In genomic region chr1:109252167-109252892, GRCh38 we compare ENCODE assay signal across 35 cellular contexts. TPM values are rescaled to one million over a fixed set of nuclear protein-coding genes. Genes with fewer than 3 reads are reported as not detected.
DNase-seq lines count a peak whose midpoint lies in the region; ATAC-seq and TF ChIP-seq lines count a peak whose summit lies in the region.
"Had no signal": no experiment of that assay in that cellular context is flagged by ENCODE, and none has a peak within 500 bp of the region (broad histone marks: within the 10 kb centered on the region; RNA-seq: fewer than 3 reads in every experiment).

No MANE protein-coding gene starts in this region.

- dilution Hi-C loops in mammary epithelial cell (cut with HindIII; ENCODE audit: low sequenced_read_pairs): no loop called here

- H3F3A ChIP-seq in neural progenitor cell (ENCODE audit: low read depth): peaks cover 45% of the 10 kb centered on the region

- BruUV-seq in mammary epithelial cell (replicated peaks; lab: Mats Ljungman, UMichigan): no TSS peak

- no peak for ATAC-seq in upper lobe of right lung
- no peak for ATAC-seq in GM21381 (IDR thresholded peaks at IDR 0.05; ENCODE audit: unreplicated experiment)
- ATAC-seq: left lobe of liver; stimulated activated naive CD8-positive, alpha-beta T cell treated with anti-CD3 and anti-CD28 coated beads, Interleukin-15, amount 100 ng/mL, for 72 hours; WTC11 had no signal

- H4K20me1 ChIP-seq in mammary epithelial cell (ENCODE audit: insufficient read depth, low read length): no peaks in the 10 kb centered on the region
- H4K20me1 ChIP-seq in neural progenitor cell (ENCODE audit: low read depth): peaks cover 4% of the 10 kb centered on the region

- H3K79me2 ChIP-seq in mammary epithelial cell (ENCODE audit: insufficient read depth, low read length) (peaks cover 44% of the 10 kb centered on the region), neural progenitor cell (ENCODE audit: low read depth) (peaks cover 78% of the 10 kb centered on the region)

- H3K9me3 Mint-ChIP-seq in endothelial cell (ENCODE audit: unreplicated experiment): no peaks in the 10 kb centered on the region
- H3K9me3 Mint-ChIP-seq in neural progenitor cell: peaks cover 23% of the 10 kb centered on the region
- H3K9me3 Mint-ChIP-seq: activated CD4-positive, alpha-beta T cell treated with anti-CD3 and anti-CD28 coated beads, Interleukin-2, amount 10 ng/mL, durations not matched to agents 7 days and 5 days; activated naive CD8-positive, alpha-beta T cell treated with anti-CD3 and anti-CD28 coated beads, Interleukin-2, amount 10 ng/mL, durations not matched to agents 7 days and 5 days; CD4-positive, alpha-beta T cell; stimulated activated naive CD8-positive, alpha-beta T cell treated with anti-CD3 and anti-CD28 coated beads, Interleukin-15, amount 100 ng/mL, for 72 hours had no signal

- H3K4me2 ChIP-seq in mammary epithelial cell (ENCODE audit: insufficient read depth, low read depth, low read length) (no peak overlapping the region), neural progenitor cell (no peak overlapping the region)

- 98% methylated on average over 28 of the region's 31 CpGs for WGBS in mammary epithelial cell (ENCODE audit: low coverage, missing lambda C conversion rate)

- H3K36me3 Mint-ChIP-seq in endothelial cell (ENCODE audit: low read depth, unreplicated experiment): no peaks in the 10 kb centered on the region
- H3K36me3 Mint-ChIP-seq in neural progenitor cell: peaks cover 38% of the 10 kb centered on the region
- H3K36me3 Mint-ChIP-seq: activated naive CD8-positive, alpha-beta T cell treated with anti-CD3 and anti-CD28 coated beads, Interleukin-2, amount 10 ng/mL, durations not matched to agents 7 days and 5 days had no signal

- peaks cover 16% of the 10 kb centered on the region for H3K4me1 Mint-ChIP-seq in endothelial cell (ENCODE audit: unreplicated experiment)
- peaks cover 59% of the 10 kb centered on the region for H3K4me1 Mint-ChIP-seq in neural progenitor cell
- H3K4me1 Mint-ChIP-seq: activated naive CD8-positive, alpha-beta T cell treated with anti-CD3 and anti-CD28 coated beads, Interleukin-2, amount 10 ng/mL, durations not matched to agents 7 days and 5 days had no signal

- intact Hi-C loops in breast epithelium (cut with DNase I; ENCODE audit: low total_unique reads) (no loop called here), mammary epithelial cell (cut with micrococcal nuclease) (no loop called here), upper lobe of right lung (cut with DNase I) (no loop called here)

- DNase-seq in breast epithelium (ENCODE audit: low spot score in 2 of 2): no peak
- DNase-seq in mammary epithelial cell: no peak
- DNase-seq in endothelial cell (ENCODE audit: low spot score): no peak
- no peak for DNase-seq in neural progenitor cell (ENCODE audit: low spot score)
- DNase-seq in upper lobe of right lung: peak; percentile 61
- DNase-seq in activated CD4-positive, alpha-beta T cell treated with anti-CD3 and anti-CD28 coated beads for 1 hour: no peak
- DNase-seq in CD1c-positive myeloid dendritic cell (ENCODE audit: extremely low spot score): no peak
- DNase-seq: activated CD4-positive, alpha-beta T cell treated with anti-CD3 and anti-CD28 coated beads, Interleukin-2, amount 10 ng/mL, durations not matched to agents 7 days and 5 days; activated gamma-delta T cell treated with Interleukin-2 at 50 U/mL for 16 hours; activated naive CD8-positive, alpha-beta T cell treated with anti-CD3 and anti-CD28 coated beads, Interleukin-2, amount 10 ng/mL, durations not matched to agents 7 days and 5 days; activated T-cell treated with anti-CD3 and anti-CD28 coated beads, Interleukin-2, amount 50 U/mL, for 48 hours; CD4-positive, alpha-beta T cell; central memory CD4-positive, alpha-beta T cell; DMS79 treated with DMSO at 0.1 percent for 48 hours; GDM1; mesenchymal stem cell; NCI-H1048; NCI-H1694; NCI-H748 treated with DMSO at 0.1 percent for 48 hours; stimulated activated CD4-positive, alpha-beta T cell treated with anti-CD3 and anti-CD28 coated beads, Interleukin-2, amount 100 ng/mL, for 48 hours; stimulated activated naive CD8-positive, alpha-beta T cell treated with anti-CD3 and anti-CD28 coated beads, Interleukin-15, amount 100 ng/mL, for 72 hours; transverse colon had no signal

- H3K27ac Mint-ChIP-seq in endothelial cell (ENCODE audit: unreplicated experiment): peak overlapping the region; percentile 22
- H3K27ac Mint-ChIP-seq in neural progenitor cell: peak overlapping the region; percentile 29
- H3K27ac Mint-ChIP-seq: activated CD4-positive, alpha-beta T cell treated with anti-CD3 and anti-CD28 coated beads, Interleukin-2, amount 10 ng/mL, durations not matched to agents 7 days and 5 days; activated naive CD8-positive, alpha-beta T cell treated with anti-CD3 and anti-CD28 coated beads, Interleukin-2, amount 10 ng/mL, durations not matched to agents 7 days and 5 days; CD4-positive, alpha-beta T cell; stimulated activated naive CD8-positive, alpha-beta T cell treated with anti-CD3 and anti-CD28 coated beads, Interleukin-15, amount 100 ng/mL, for 72 hours; WTC11 had no signal

- TF ChIP-seq POLR2A in breast epithelium (IDR thresholded peaks at IDR 0.05): no peak

- in situ Hi-C loops in mammary epithelial cell (cut with MboI; ENCODE audit: low sequenced_read_pairs in 2 of 2): no loop called here

- no peaks in the 10 kb centered on the region for H3K27me3 ChIP-seq in breast epithelium
- H3K27me3 ChIP-seq in mammary epithelial cell (ENCODE audit: insufficient read depth, low read length): no peaks in the 10 kb centered on the region
- H3K27me3 ChIP-seq in neural progenitor cell: peaks cover 8% of the 10 kb centered on the region
- no peaks in the 10 kb centered on the region for H3K27me3 ChIP-seq in upper lobe of right lung
- H3K27me3 ChIP-seq: transverse colon had no signal

- H3K4me1 ChIP-seq in breast epithelium: peaks cover 6 to 9% of the 10 kb centered on the region in 2 donors
- H3K4me1 ChIP-seq in mammary epithelial cell (ENCODE audit: insufficient read depth, low read length): peaks cover 48% of the 10 kb centered on the region
- peaks cover 51% of the 10 kb centered on the region for H3K4me1 ChIP-seq in neural progenitor cell
- peaks cover 26% of the 10 kb centered on the region for H3K4me1 ChIP-seq in upper lobe of right lung
- H3K4me1 ChIP-seq: prostate gland had no signal

- peak overlapping the region in 1 of 3 donors; percentile 59 for H3K4me3 ChIP-seq in breast epithelium
- H3K4me3 ChIP-seq in mammary epithelial cell (replicated peaks in 1 of 3; ENCODE audit: insufficient read depth in 1 of 3, low read depth in 2 of 3, low read length in 3 of 3): no peak overlapping the region
- H3K4me3 ChIP-seq in neural progenitor cell: no peak overlapping the region
- H3K4me3 ChIP-seq in upper lobe of right lung: no peak overlapping the region
- H3K4me3 ChIP-seq: prostate gland, SJSA1, transverse colon had no signal

- H3K36me3 ChIP-seq in breast epithelium: no peaks in the 10 kb centered on the region
- H3K36me3 ChIP-seq in mammary epithelial cell (ENCODE audit: insufficient read depth, low read length): no peaks in the 10 kb centered on the region
- no peaks in the 10 kb centered on the region for H3K36me3 ChIP-seq in neural progenitor cell
- H3K36me3 ChIP-seq in upper lobe of right lung: no peaks in the 10 kb centered on the region
- H3K36me3 ChIP-seq: prostate gland, transverse colon had no signal

- H3K27ac ChIP-seq in breast epithelium (peak overlapping the region; percentile 93 to 97), mammary epithelial cell (ENCODE audit: insufficient read depth, low read depth, low read length) (no peak overlapping the region), neural progenitor cell (no peak overlapping the region), upper lobe of right lung (no peak overlapping the region)
- H3K27ac ChIP-seq: SJSA1 had no signal

- CTCF ChIA-PET in mammary epithelial cell (lab: Charles Lee; ENCODE audit: low non-redundant PET): no interaction called here

- no peak overlapping the region for H3K4me3 Mint-ChIP-seq in endothelial cell (ENCODE audit: unreplicated experiment)
- H3K4me3 Mint-ChIP-seq in neural progenitor cell: peak overlapping the region; percentile 73
- H3K4me3 Mint-ChIP-seq: activated CD4-positive, alpha-beta T cell treated with anti-CD3 and anti-CD28 coated beads, Interleukin-2, amount 10 ng/mL, durations not matched to agents 7 days and 5 days; activated naive CD8-positive, alpha-beta T cell treated with anti-CD3 and anti-CD28 coated beads, Interleukin-2, amount 10 ng/mL, durations not matched to agents 7 days and 5 days; stimulated activated naive CD8-positive, alpha-beta T cell treated with anti-CD3 and anti-CD28 coated beads, Interleukin-15, amount 100 ng/mL, for 72 hours; WTC11 had no signal

- TF ChIP-seq CTCF in breast epithelium (IDR thresholded peaks at IDR 0.05) (no peak), mammary epithelial cell (conservative IDR thresholded peaks at IDR 0.05 in 1 of 2, IDR thresholded peaks at IDR 0.05 in 1 of 2; ENCODE audit: extremely low read depth in 1 of 2, insufficient read depth in 1 of 2, low read depth in 1 of 2, low read length in 2 of 2) (no peak), endothelial cell (IDR thresholded peaks at IDR 0.05; ENCODE audit: unreplicated experiment) (no peak), neural progenitor cell (IDR thresholded peaks at IDR 0.05) (no peak), upper lobe of right lung (IDR thresholded peaks at IDR 0.05) (no peak)

- H3K27me3 Mint-ChIP-seq in endothelial cell (ENCODE audit: unreplicated experiment) (peaks cover 21% of the 10 kb centered on the region), neural progenitor cell (ENCODE audit: insufficient read depth, low read depth) (peaks cover 7% of the 10 kb centered on the region)
- H3K27me3 Mint-ChIP-seq: activated naive CD8-positive, alpha-beta T cell treated with anti-CD3 and anti-CD28 coated beads, Interleukin-2, amount 10 ng/mL, durations not matched to agents 7 days and 5 days had no signal

- H3K9ac ChIP-seq in mammary epithelial cell (ENCODE audit: insufficient read depth, low read length): no peak overlapping the region
- no peak overlapping the region for H3K9ac ChIP-seq in neural progenitor cell

- no peak overlapping the region for H2AFZ ChIP-seq in mammary epithelial cell (ENCODE audit: low read depth, low read length)
- H2AFZ ChIP-seq in neural progenitor cell (replicated peaks): no peak overlapping the region

- H3K9me3 ChIP-seq in breast epithelium (no peaks in the 10 kb centered on the region), mammary epithelial cell (replicated peaks; ENCODE audit: insufficient read depth, low read length) (no peaks in the 10 kb centered on the region), neural progenitor cell (ENCODE audit: low read depth) (no peaks in the 10 kb centered on the region), upper lobe of right lung (no peaks in the 10 kb centered on the region)
- H3K9me3 ChIP-seq: prostate gland, SJSA1, transverse colon had no signal

RNA-seq across cellular contexts. Expression of gene CELSR2, which starts 3.0 kb away (rescaled TPM):
- 10 to 100 TPM in 2 of 3 donors, 1 to 10 TPM in 1; 1.3 to 19.5 (median 13.8) TPM for total RNA-seq in breast epithelium
- total RNA-seq in mammary epithelial cell: 10 to 100 TPM; 34.7 to 36.0 TPM
- polyA plus RNA-seq in mammary epithelial cell: 17.4 TPM
- polyA minus RNA-seq in mammary epithelial cell: 49.9 TPM
- 1.6 TPM for total RNA-seq in endothelial cell (ENCODE audit: unreplicated experiment)
- total RNA-seq in neural progenitor cell (ENCODE audit: low replicate concordance): 11.1 and 26.5 TPM in 2 replicates
- 7.4 TPM for total RNA-seq in upper lobe of right lung

RNA-seq across cellular contexts. Expression of gene PSRC1, which starts 30.6 kb away (rescaled TPM):
- total RNA-seq in breast epithelium (1 to 10 TPM; 4.2 to 5.9 (median 4.3) TPM), mammary epithelial cell (10 to 100 TPM in 1 of 2 donors, 1 to 10 TPM in 1; 4.3 to 24.0 TPM), endothelial cell (ENCODE audit: unreplicated experiment) (9.7 TPM), neural progenitor cell (ENCODE audit: low replicate concordance) (78.1 and 134 TPM in 2 replicates), upper lobe of right lung (2.9 TPM)
- 25.7 TPM for polyA plus RNA-seq in mammary epithelial cell
- polyA minus RNA-seq in mammary epithelial cell: 6.9 TPM

RNA-seq across cellular contexts. Expression of gene SARS1, which starts 38.6 kb away (rescaled TPM):
- total RNA-seq in breast epithelium (100 to 1,000 TPM; 146 to 172 (median 161) TPM), mammary epithelial cell (100 to 1,000 TPM; 349 to 468 TPM), endothelial cell (ENCODE audit: unreplicated experiment) (125 TPM), neural progenitor cell (ENCODE audit: low replicate concordance) (118 and 128 TPM in 2 replicates), upper lobe of right lung (194 TPM)
- polyA plus RNA-seq in mammary epithelial cell: 282 TPM
- polyA minus RNA-seq in mammary epithelial cell: 291 TPM

RNA-seq across cellular contexts. Expression of gene MYBPHL, which starts 54.5 kb away (rescaled TPM):
- total RNA-seq in breast epithelium (not detected), mammary epithelial cell (1 to 10 TPM in 1 of 2 donors, not detected in 1; 1.7 TPM), endothelial cell (ENCODE audit: unreplicated experiment) (not detected), neural progenitor cell (ENCODE audit: low replicate concordance) (not detected in 2 replicates), upper lobe of right lung (3.6 TPM)
- polyA plus RNA-seq in mammary epithelial cell: 2.1 TPM
- not detected for polyA minus RNA-seq in mammary epithelial cell
- total RNA-seq: A172; activated CD4-positive, alpha-beta T cell treated with anti-CD3 and anti-CD28 coated beads, Interleukin-2, amount 10 ng/mL, durations not matched to agents 7 days and 5 days; activated naive CD8-positive, alpha-beta T cell treated with anti-CD3 and anti-CD28 coated beads, Interleukin-2, amount 10 ng/mL, durations not matched to agents 7 days and 5 days; astrocyte; CD4-positive, alpha-beta T cell; dermis microvascular lymphatic vessel endothelial cell; fibroblast of lung; glomerular endothelial cell; H4; HT1080; left lobe of liver; prostate gland; SJSA1; T-helper 1 cell treated with Interleukin-12 subunit alpha and Interleukin-12 subunit beta and Interleukin-4 antibody, amounts not matched to agents 30 ng/mL and 1 ng/mL, for 36 hours; transverse colon had no signal
- polyA plus RNA-seq: fibroblast of lung had no signal

Comparison
In these comparisons a context has a peak if more than half of its experiments do, and no peak if none do; other contexts are left out.
1. H3K27ac ChIP-seq: peak in breast epithelium (2 of 2); none in mammary epithelial cell (single experiment), neural progenitor cell (single experiment) and upper lobe of right lung (single experiment).